Comparison of ENCODE assay signal across 9 cellular contexts in genomic region chr6:36615018-36615761, GRCh38. TPM values are rescaled to one million over a fixed set of nuclear protein-coding genes. Genes with fewer than 3 reads are reported as not detected.
A peak's percentile ranks its signal among the peaks of the same experiment; 100 is the strongest.
DNase-seq lines count a peak whose midpoint lies in the region; ATAC-seq, FAIRE-seq and TF ChIP-seq lines count a peak whose summit lies in the region.
"Had no signal": no experiment of that assay in that cellular context is flagged by ENCODE, and none has a peak within 500 bp of the region (broad histone marks: within the 10 kb centered on the region; RNA-seq: fewer than 3 reads in every experiment).

No MANE protein-coding gene starts in this region.

- peaks cover 17% of the 10 kb centered on the region for H3K36me3 Mint-ChIP-seq in progenitor cell of endocrine pancreas (ENCODE audit: insufficient read depth)

- TF ChIP-seq CTCF in OCI-LY7 (conservative IDR thresholded peaks at IDR 0.05; ENCODE audit: low read length) = peak; percentile 91
- peak; percentile 78 for TF ChIP-seq CTCF in progenitor cell of endocrine pancreas (IDR thresholded peaks at IDR 0.05; ENCODE audit: unreplicated experiment)

- POLR2A ChIA-PET in OCI-LY7 (lab: Charles Lee) = interaction anchor here (0.6 to 1.5 kb wide), 8 partner anchors 9 to 935 kb away, joined by 3 to 6 read pairs (median 4); no protein-coding TSS in a partner anchor

- no peaks in the 10 kb centered on the region for H3K79me2 ChIP-seq in OCI-LY7 (ENCODE audit: insufficient read depth, low read depth, low read length)

- H3K9me2 ChIP-seq in OCI-LY7 (ENCODE audit: insufficient read depth, low read length) = no peaks in the 10 kb centered on the region

- ATAC-seq in Right ventricle myocardium inferior (peak; percentile 72), GM21390 (IDR thresholded peaks at IDR 0.05; ENCODE audit: unreplicated experiment) (no peak)

- H3K4me2 ChIP-seq in BLaER1 (peak overlapping the region; percentile 19; the same call in 1 of the 2 replicates), OCI-LY7 (ENCODE audit: low read length) (peak overlapping the region; percentile 11; the same call in 1 of the 2 replicates)

- no peak overlapping the region for H3K27ac Mint-ChIP-seq in progenitor cell of endocrine pancreas

- CTCF ChIA-PET in OCI-LY7 (lab: Charles Lee; ENCODE audit: unreplicated experiment) = interaction anchor here (0.6 to 1.3 kb wide), 5 partner anchors 49 to 168 kb away, joined by 3 to 6 read pairs (median 4); no protein-coding TSS in a partner anchor

- peak; percentile 81 for FAIRE-seq in GM19239 (lab: Jason Lieb, UNC)

- H3K9me3 ChIP-seq in BLaER1 (peaks cover 13% of the 10 kb centered on the region), OCI-LY7 (ENCODE audit: low read length) (no peaks in the 10 kb centered on the region)

- peaks cover 60% of the 10 kb centered on the region for H4K20me1 ChIP-seq in BLaER1
- H4K20me1 ChIP-seq in OCI-LY7 (ENCODE audit: insufficient read depth, low read length) = no peaks in the 10 kb centered on the region

- H3K4me1 Mint-ChIP-seq in progenitor cell of endocrine pancreas (ENCODE audit: low read depth) = no peaks in the 10 kb centered on the region

- peaks cover 46% of the 10 kb centered on the region for H3K36me3 ChIP-seq in BLaER1
- H3K36me3 ChIP-seq in OCI-LY7 (ENCODE audit: insufficient read depth, low read length) = peaks cover 38% of the 10 kb centered on the region

- intact Hi-C loops in OCI-LY7 (cut with micrococcal nuclease; ENCODE audit: unreplicated experiment) = loop anchor here (1.0 to 5.0 kb wide), 4 partner anchors 66 to 167 kb away; no protein-coding TSS in a partner anchor
- intact Hi-C loops in Right ventricle myocardium inferior (cut with DNase I) = loop anchor here (2.0 kb wide), 1 partner anchor 110 kb away; no protein-coding TSS in a partner anchor

- no peak overlapping the region for H2AFZ ChIP-seq in OCI-LY7 (ENCODE audit: low read length)

- no peaks in the 10 kb centered on the region for H3K27me3 ChIP-seq in BLaER1

- no peak overlapping the region for H3K9ac ChIP-seq in BLaER1

- peak; percentile 41 for DNase-seq in GM19239 (ENCODE audit: insufficient read length, low spot score)
- DNase-seq in OCI-LY7 (ENCODE audit: low spot score) = peak; percentile 78
- peak; percentile 76 for DNase-seq in activated effector memory CD4-positive, alpha-beta T cell treated with anti-CD3 and anti-CD28 coated beads, Interleukin-2, amount 50 U/mL, for 16 hours
- DNase-seq in Right ventricle myocardium inferior (ENCODE audit: missing footprints) = peak; percentile 68
- DNase-seq in progenitor cell of endocrine pancreas (ENCODE audit: low spot score, unreplicated experiment) = no peak
- DNase-seq in HuH-7 (ENCODE audit: low spot score) = no peak

- H3K4me1 ChIP-seq in BLaER1 = peaks cover 46% of the 10 kb centered on the region
- H3K4me1 ChIP-seq in OCI-LY7 (ENCODE audit: insufficient read depth, low read length, poor library complexity, severe bottlenecking) = peaks cover 14% of the 10 kb centered on the region

- H3K4me3 ChIP-seq in BLaER1 (no peak overlapping the region), OCI-LY7 (ENCODE audit: low read depth, low read length, poor library complexity, severe bottlenecking) (no peak overlapping the region)
- H3K4me3 ChIP-seq: skin epidermis had no signal

- H3K27ac ChIP-seq in BLaER1 (no peak overlapping the region), OCI-LY7 (ENCODE audit: low read depth, low read length, poor library complexity, severe bottlenecking) (no peak overlapping the region)

- no TSS peak for BruUV-seq in OCI-LY7 (replicated peaks; lab: Mats Ljungman, UMichigan)

- no peak overlapping the region for H3K4me3 Mint-ChIP-seq in progenitor cell of endocrine pancreas (ENCODE audit: low read depth)

- no peaks in the 10 kb centered on the region for H3K27me3 Mint-ChIP-seq in progenitor cell of endocrine pancreas

- H3K9me3 Mint-ChIP-seq in progenitor cell of endocrine pancreas (ENCODE audit: low read depth) = no peaks in the 10 kb centered on the region

RNA-seq across cellular contexts. Expression of gene SRSF3, which starts 21.0 kb away (rescaled TPM):
- total RNA-seq in OCI-LY7 (2014; rRNA removed; shearing (Covaris generic)) = 316 and 557 TPM in 2 replicates
- total RNA-seq in OCI-LY7 (2022) = 498 and 539 TPM in 2 replicates
- total RNA-seq in Right ventricle myocardium inferior = 119 TPM
- total RNA-seq in progenitor cell of endocrine pancreas = 427 and 442 TPM in 2 replicates

Comparison
In these comparisons a context has a peak if more than half of its experiments do, and no peak if none do; other contexts are left out.
1. DNase-seq: peak in GM19239 (single experiment), OCI-LY7 (single experiment), activated effector memory CD4-positive, alpha-beta T cell treated with anti-CD3 and anti-CD28 coated beads, Interleukin-2, amount 50 U/mL, for 16 hours (single experiment) and Right ventricle myocardium inferior (single experiment); none in progenitor cell of endocrine pancreas (single experiment) and HuH-7 (single experiment).